In genomic region chr11:134460044-134460371, GRCh38 we compare ENCODE assay signal across 25 cellular contexts. TPM values are rescaled to one million over a fixed set of nuclear protein-coding genes. Genes with fewer than 3 reads are reported as not detected.
"Had no signal": no experiment of that assay in that cellular context is flagged by ENCODE, and none has a peak within 500 bp of the region (broad histone marks: within the 10 kb centered on the region; RNA-seq: fewer than 3 reads in every experiment).

No MANE protein-coding gene starts in this region.

- H3K4me3 Mint-ChIP-seq: activated CD4-positive, alpha-beta memory T cell treated with anti-CD3 and anti-CD28 coated beads, Interleukin-2, amount 10 ng/mL, durations not matched to agents 7 days and 5 days; activated CD4-positive, alpha-beta T cell treated with anti-CD3 and anti-CD28 coated beads for 36 hours; activated naive CD4-positive, alpha-beta T cell treated with anti-CD3 and anti-CD28 coated beads, Interleukin-2, amount 10 ng/mL, durations not matched to agents 7 days and 5 days; activated naive CD8-positive, alpha-beta T cell treated with anti-CD3 and anti-CD28 coated beads for 36 hours; activated T-helper 17 cell treated with anti-CD3 and anti-CD28 coated beads, Interleukin-2, amount 50 U/mL, for 72 hours had no signal

- H3K36me3 Mint-ChIP-seq: activated naive CD4-positive, alpha-beta T cell treated with anti-CD3 and anti-CD28 coated beads, Interleukin-2, amount 10 ng/mL, durations not matched to agents 7 days and 5 days; activated naive CD8-positive, alpha-beta T cell treated with anti-CD3 and anti-CD28 coated beads for 36 hours had no signal

- H3K27ac Mint-ChIP-seq: activated CD4-positive, alpha-beta memory T cell treated with anti-CD3 and anti-CD28 coated beads, Interleukin-2, amount 10 ng/mL, durations not matched to agents 7 days and 5 days; activated CD4-positive, alpha-beta T cell treated with anti-CD3 and anti-CD28 coated beads for 36 hours; activated naive CD4-positive, alpha-beta T cell treated with anti-CD3 and anti-CD28 coated beads, Interleukin-2, amount 10 ng/mL, durations not matched to agents 7 days and 5 days; activated naive CD8-positive, alpha-beta T cell treated with anti-CD3 and anti-CD28 coated beads for 36 hours; activated T-helper 17 cell treated with anti-CD3 and anti-CD28 coated beads, Interleukin-2, amount 50 U/mL, for 72 hours had no signal

- H3K4me2 ChIP-seq: SK-N-SH had no signal

- H3K27ac ChIP-seq: WERI-Rb-1 had no signal

- H3K4me1 Mint-ChIP-seq: activated CD4-positive, alpha-beta memory T cell treated with anti-CD3 and anti-CD28 coated beads, Interleukin-2, amount 10 ng/mL, durations not matched to agents 7 days and 5 days; activated CD4-positive, alpha-beta T cell treated with anti-CD3 and anti-CD28 coated beads for 36 hours; activated naive CD4-positive, alpha-beta T cell treated with anti-CD3 and anti-CD28 coated beads, Interleukin-2, amount 10 ng/mL, durations not matched to agents 7 days and 5 days; activated naive CD8-positive, alpha-beta T cell treated with anti-CD3 and anti-CD28 coated beads for 36 hours; activated T-helper 17 cell treated with anti-CD3 and anti-CD28 coated beads, Interleukin-2, amount 50 U/mL, for 72 hours had no signal

- H3K9ac ChIP-seq: SK-N-SH had no signal

- H3K36me3 ChIP-seq: WERI-Rb-1 had no signal

- DNase-seq: activated CD4-positive, alpha-beta memory T cell treated with anti-CD3 and anti-CD28 coated beads, Interleukin-2, amount 10 ng/mL, durations not matched to agents 7 days and 5 days; activated CD4-positive, alpha-beta T cell treated with anti-CD3 and anti-CD28 coated beads for 36 hours; activated CD4-positive, alpha-beta T cell treated with anti-CD3 and anti-CD28 coated beads, Interleukin-2, amount 50 U/mL, for 1 hour; activated gamma-delta T cell treated with Interleukin-2 at 50 U/mL for 16 hours; activated naive CD4-positive, alpha-beta T cell treated with anti-CD3 and anti-CD28 coated beads, Interleukin-2, amount 10 ng/mL, durations not matched to agents 7 days and 5 days; activated naive CD8-positive, alpha-beta T cell treated with anti-CD3 and anti-CD28 coated beads for 36 hours; activated T-cell treated with anti-CD3 and anti-CD28 coated beads for 4 hours; activated T-cell treated with anti-CD3 and anti-CD28 coated beads, Interleukin-2, amount 50 U/mL, for 48 hours; IMR-90; Kasumi-1; KBM-7; NCI-H1105 treated with DMSO at 0.1 percent for 48 hours; NCI-H1436 treated with DMSO at 0.1 percent for 48 hours; NCI-H1930; NCI-H2171 treated with DMSO at 0.1 percent for 48 hours; NCI-H226; NCI-H774; OCI-M1; RPMI8226; SK-N-SH; T-helper 1 cell; WERI-Rb-1 had no signal

- H3K9me3 ChIP-seq: SK-N-SH had no signal

- ATAC-seq: activated CD4-positive, alpha-beta T cell treated with anti-CD3 and anti-CD28 coated beads for 36 hours; activated T-helper 17 cell treated with anti-CD3 and anti-CD28 coated beads, Interleukin-2, amount 50 U/mL, for 72 hours; Panc1; Right ventricle myocardium inferior had no signal

RNA-seq across cellular contexts. Expression of gene B3GAT1, which starts 48.0 kb away (rescaled TPM):
- total RNA-seq: IMR-90 had no signal
- polyA plus RNA-seq: IMR-90 had no signal
